22 cellular contexts compared by ENCODE assay signal in genomic region chrX:23079347-23079746, GRCh38.
DNase-seq lines count a peak whose midpoint lies in the region; ATAC-seq and TF ChIP-seq lines count a peak whose summit lies in the region.
"Had no signal": no experiment of that assay in that cellular context is flagged by ENCODE, and none has a peak within 500 bp of the region (broad histone marks: within the 10 kb centered on the region; RNA-seq: fewer than 3 reads in every experiment).

No MANE protein-coding gene starts in this region.

- no peak overlapping the region for H3K27ac ChIP-seq in left ventricle myocardium inferior (replicated peaks)
- H3K27ac ChIP-seq in heart left ventricle = no peak overlapping the region
- H3K27ac ChIP-seq in VCaP = no peak overlapping the region

- intact Hi-C loops in left ventricle myocardium inferior (cut with micrococcal nuclease) = no loop called here
- intact Hi-C loops in heart left ventricle (cut with DNase I) = no loop called here

- H3K27me3 ChIP-seq in left ventricle myocardium inferior (ENCODE audit: low read depth) = no peaks in the 10 kb centered on the region
- H3K27me3 ChIP-seq in heart left ventricle = no peaks in the 10 kb centered on the region
- H3K27me3 ChIP-seq in kidney epithelial cell (ENCODE audit: control insufficient read depth, insufficient read depth, low read length) = no peaks in the 10 kb centered on the region

- H3K9me3 ChIP-seq in left ventricle myocardium inferior (replicated peaks) = no peaks in the 10 kb centered on the region
- no peaks in the 10 kb centered on the region for H3K9me3 ChIP-seq in heart left ventricle

- no peaks in the 10 kb centered on the region for H3K4me1 ChIP-seq in left ventricle myocardium inferior
- H3K4me1 ChIP-seq in heart left ventricle = no peaks in the 10 kb centered on the region

- H3K4me3 ChIP-seq in left ventricle myocardium inferior (no peak overlapping the region), heart left ventricle (no peak overlapping the region), kidney epithelial cell (ENCODE audit: low read depth, low read length) (no peak overlapping the region)
- H3K4me3 ChIP-seq: SK-N-MC had no signal

- no peak for TF ChIP-seq POLR2A in heart left ventricle (IDR thresholded peaks at IDR 0.05)

- 67 to 88% (median 82%) methylated on average over 1 of the region's 1 CpG for WGBS in heart left ventricle, 4 donors

- H3K36me3 ChIP-seq in left ventricle myocardium inferior (no peaks in the 10 kb centered on the region), heart left ventricle (no peaks in the 10 kb centered on the region), kidney epithelial cell (ENCODE audit: control insufficient read depth, insufficient read depth, low read length) (no peaks in the 10 kb centered on the region)

- no peak for ATAC-seq in heart left ventricle
- ATAC-seq: HepG2 had no signal

- DNase-seq in left ventricle myocardium inferior (no peak), heart left ventricle (no peak), kidney epithelial cell (ENCODE audit: low read depth) (no peak), T-helper 2 cell (no peak), GM19240 (ENCODE audit: insufficient read length, low spot score) (no peak), NCI-H69 (lab: John Stamatoyannopoulos, UW) (no peak), 8988T (no peak)
- DNase-seq: EL; GF-D8; H7; KG1; NCI-H1105 treated with DMSO at 0.1 percent for 48 hours; NCI-H2029 treated with DMSO at 0.1 percent for 48 hours; NCI-H226; NCI-H510A treated with DMSO at 0.1 percent for 48 hours; NCI-H774; NK-92 treated with Interleukin-12 subunit alpha and Interleukin-12 subunit beta, amount 100 ng/mL, for 24 hours; RPMI8226; SHP77 treated with DMSO at 0.1 percent for 48 hours had no signal

- TF ChIP-seq CTCF in left ventricle myocardium inferior (IDR thresholded peaks at IDR 0.05; ENCODE audit: borderline replicate concordance) (peak; percentile 19), heart left ventricle (IDR thresholded peaks at IDR 0.05) (peak in 3 of 12 donors; percentile 6 to 35 (median 12)), VCaP (conservative IDR thresholded peaks at IDR 0.05) (0 out of 2 replicates have a peak, but pooled peaks have one; percentile 8), kidney epithelial cell (IDR thresholded peaks at IDR 0.05; ENCODE audit: insufficient read depth, low read length, poor library complexity, severe bottlenecking) (peak; percentile 6)
